ENCODE assay signal across 12 cellular contexts in the genomic region with DNA sequence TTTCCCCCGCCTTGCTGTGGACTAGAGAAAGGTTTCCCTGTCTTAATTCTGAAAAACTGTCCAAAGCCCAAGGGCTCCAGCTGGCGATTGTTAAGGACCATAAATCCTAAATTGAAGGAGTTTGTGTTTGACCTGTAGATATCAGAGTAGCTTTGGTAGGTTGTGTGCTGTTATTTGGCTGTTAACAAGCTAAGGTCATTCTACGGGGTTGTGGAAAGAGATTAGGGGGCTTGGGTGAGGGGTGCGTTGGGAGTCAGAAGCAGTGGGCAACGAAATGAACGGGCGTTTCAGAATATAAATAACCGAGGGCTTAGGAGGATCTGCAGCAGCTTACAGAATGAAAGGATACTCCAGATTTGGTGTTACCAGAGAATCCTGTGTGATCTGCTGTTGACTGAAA. TPM values are rescaled to one million over a fixed set of nuclear protein-coding genes. Genes with fewer than 3 reads are reported as not detected.
DNase-seq lines count a peak whose midpoint lies in the region; ATAC-seq lines count a peak whose summit lies in the region.
"Had no signal": no experiment of that assay in that cellular context is flagged by ENCODE, and none has a peak within 500 bp of the region (broad histone marks: within the 10 kb centered on the region; RNA-seq: fewer than 3 reads in every experiment).

No MANE protein-coding gene starts in this region.

- no peaks in the 10 kb centered on the region for H3K9me3 Mint-ChIP-seq in activated naive CD4-positive, alpha-beta T cell treated with anti-CD3 and anti-CD28 coated beads for 36 hours
- no peaks in the 10 kb centered on the region for H3K9me3 Mint-ChIP-seq in activated naive CD4-positive, alpha-beta T cell treated with anti-CD3 and anti-CD28 coated beads, Interleukin-2, amount 50 U/mL, for 72 hours
- no peaks in the 10 kb centered on the region for H3K9me3 Mint-ChIP-seq in effector memory CD8-positive, alpha-beta T cell

- H3K4me3 Mint-ChIP-seq in activated naive CD4-positive, alpha-beta T cell treated with anti-CD3 and anti-CD28 coated beads for 36 hours, result peak overlapping the region; percentile 53
- H3K4me3 Mint-ChIP-seq in effector memory CD8-positive, alpha-beta T cell, result peak overlapping the region; percentile 82 to 86
- H3K4me3 Mint-ChIP-seq: memory B cell had no signal

- no peak overlapping the region for H3K27ac Mint-ChIP-seq in activated naive CD4-positive, alpha-beta T cell treated with anti-CD3 and anti-CD28 coated beads for 36 hours
- no peak overlapping the region for H3K27ac Mint-ChIP-seq in activated naive CD4-positive, alpha-beta T cell treated with anti-CD3 and anti-CD28 coated beads, Interleukin-2, amount 50 U/mL, for 72 hours
- peak overlapping the region in 1 of 2 donors; percentile 87 for H3K27ac Mint-ChIP-seq in effector memory CD8-positive, alpha-beta T cell

- peaks cover 3% of the 10 kb centered on the region for H3K36me3 Mint-ChIP-seq in activated naive CD4-positive, alpha-beta T cell treated with anti-CD3 and anti-CD28 coated beads for 36 hours (ENCODE audit: low read depth)
- peaks cover 5 to 6% of the 10 kb centered on the region in 2 donors for H3K36me3 Mint-ChIP-seq in activated naive CD4-positive, alpha-beta T cell treated with anti-CD3 and anti-CD28 coated beads, Interleukin-2, amount 50 U/mL, for 72 hours
- peaks cover 48% of the 10 kb centered on the region for H3K36me3 Mint-ChIP-seq in effector memory CD8-positive, alpha-beta T cell (ENCODE audit: insufficient read depth)

- peak overlapping the region; percentile 55 for H3K4me3 ChIP-seq in skeletal muscle cell (ENCODE audit: low read depth, low read length)

- CTCF ChIA-PET in activated naive CD4-positive, alpha-beta T cell treated with anti-CD3 and anti-CD28 coated beads for 36 hours (lab: Charles Lee), result no interaction called here

- no peak for ATAC-seq in activated naive CD4-positive, alpha-beta T cell treated with anti-CD3 and anti-CD28 coated beads, Interleukin-2, amount 50 U/mL, for 72 hours
- no peak for ATAC-seq in effector memory CD8-positive, alpha-beta T cell (replicated peaks)
- ATAC-seq in HG03108 (IDR thresholded peaks at IDR 0.05; ENCODE audit: unreplicated experiment) (no peak), GM18868 (IDR thresholded peaks at IDR 0.05; ENCODE audit: unreplicated experiment) (no peak)
- ATAC-seq: esophagus mucosa had no signal

- no peak for DNase-seq in activated naive CD4-positive, alpha-beta T cell treated with anti-CD3 and anti-CD28 coated beads for 36 hours
- no peak for DNase-seq in activated naive CD4-positive, alpha-beta T cell treated with anti-CD3 and anti-CD28 coated beads, Interleukin-2, amount 50 U/mL, for 72 hours (ENCODE audit: low spot score in 2 of 2)
- peak; percentile 26 for DNase-seq in NCI-H82 treated with DMSO at 0.1 percent for 48 hours (lab: John Stamatoyannopoulos, UW; ENCODE audit: unreplicated experiment)
- DNase-seq in effector memory CD8-positive, alpha-beta T cell, result no peak
- no peak for DNase-seq in skeletal muscle cell (ENCODE audit: low read depth)
- no peak for DNase-seq in nucleus accumbens (lab: John Stamatoyannopoulos, UW)
- DNase-seq: NCI-H446, testis had no signal

- H3K4me1 Mint-ChIP-seq in activated naive CD4-positive, alpha-beta T cell treated with anti-CD3 and anti-CD28 coated beads for 36 hours (ENCODE audit: low read depth), result peaks cover 47% of the 10 kb centered on the region
- peaks cover 38 to 42% of the 10 kb centered on the region in 2 donors for H3K4me1 Mint-ChIP-seq in effector memory CD8-positive, alpha-beta T cell (ENCODE audit: low read depth in 2 of 2)

- intact Hi-C loops in activated naive CD4-positive, alpha-beta T cell treated with anti-CD3 and anti-CD28 coated beads for 36 hours (cut with micrococcal nuclease), result no loop called here

- H3K27me3 Mint-ChIP-seq in activated naive CD4-positive, alpha-beta T cell treated with anti-CD3 and anti-CD28 coated beads for 36 hours (ENCODE audit: low read depth), result peaks cover 26% of the 10 kb centered on the region
- peaks cover 0 to 28% of the 10 kb centered on the region in 2 donors for H3K27me3 Mint-ChIP-seq in effector memory CD8-positive, alpha-beta T cell

RNA-seq across cellular contexts. Expression of gene BTN3A2, which starts 32.6 kb away (rescaled TPM):
- 10 to 100 TPM; 67.6 to 80.5 TPM for total RNA-seq in activated naive CD4-positive, alpha-beta T cell treated with anti-CD3 and anti-CD28 coated beads for 36 hours
- 100 to 1,000 TPM in 1 of 2 donors, 10 to 100 TPM in 1; 78.2 to 121 TPM for total RNA-seq in activated naive CD4-positive, alpha-beta T cell treated with anti-CD3 and anti-CD28 coated beads, Interleukin-2, amount 50 U/mL, for 72 hours

RNA-seq across cellular contexts. Expression of gene BTN2A2, which starts 50.5 kb away (rescaled TPM):
- 10 to 100 TPM; 18.3 to 18.7 TPM for total RNA-seq in activated naive CD4-positive, alpha-beta T cell treated with anti-CD3 and anti-CD28 coated beads for 36 hours
- total RNA-seq in activated naive CD4-positive, alpha-beta T cell treated with anti-CD3 and anti-CD28 coated beads, Interleukin-2, amount 50 U/mL, for 72 hours, result 10 to 100 TPM; 23.5 to 43.5 TPM
